Comparison of ENCODE assay signal across 16 cellular contexts in the genomic region with DNA sequence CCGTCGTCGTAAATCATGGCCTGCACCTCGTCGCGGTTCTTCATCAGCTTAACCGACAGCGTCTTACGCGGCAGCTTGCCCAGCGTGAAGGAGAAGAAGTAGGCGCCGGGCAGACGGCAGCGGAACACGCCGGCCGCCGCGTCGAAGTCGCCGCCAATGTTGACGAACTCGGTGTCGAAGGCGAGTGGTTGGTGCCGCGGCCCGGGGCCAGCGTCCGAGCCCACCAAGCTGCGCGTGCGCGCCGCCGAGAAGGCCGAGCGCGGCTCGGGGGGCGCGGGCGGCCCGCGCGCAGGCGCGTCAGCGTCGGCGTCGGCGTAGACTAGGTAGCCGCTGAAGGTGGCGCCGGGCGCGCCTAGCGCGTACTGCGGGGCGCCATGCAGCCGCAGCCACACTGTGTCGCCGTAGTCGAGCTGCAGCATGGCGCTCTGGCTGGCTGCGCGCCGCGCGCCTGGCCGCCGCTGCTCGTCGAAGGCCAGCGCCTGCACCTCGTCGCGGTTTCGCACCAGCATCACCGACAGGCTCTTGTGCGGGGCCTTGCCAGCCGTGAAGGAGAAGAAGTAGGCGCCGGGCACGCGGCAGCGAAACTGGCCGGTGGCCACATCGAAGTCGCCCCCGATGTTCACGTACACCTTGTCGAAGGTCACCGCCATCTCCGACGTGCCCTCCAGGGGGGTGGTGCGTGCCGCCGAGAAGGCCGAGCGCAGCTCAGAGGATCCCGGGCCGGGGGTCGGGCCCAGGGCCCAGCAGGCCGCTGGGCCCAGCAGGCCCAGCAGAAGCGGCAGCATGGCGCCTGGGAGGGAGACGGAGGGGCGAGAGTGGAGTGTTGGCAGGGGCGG. TPM values are rescaled to one million over a fixed set of nuclear protein-coding genes. Genes with fewer than 3 reads are reported as not detected.
DNase-seq lines count a peak whose midpoint lies in the region; ATAC-seq and TF ChIP-seq lines count a peak whose summit lies in the region.
"Had no signal": no experiment of that assay in that cellular context is flagged by ENCODE, and none has a peak within 500 bp of the region (broad histone marks: within the 10 kb centered on the region; RNA-seq: fewer than 3 reads in every experiment).

No MANE protein-coding gene starts in this region.

- TF ChIP-seq POLR2A in gastrocnemius medialis (IDR thresholded peaks at IDR 0.05), result no peak

- H3K79me2 ChIP-seq in GM23338 (replicated peaks; ENCODE audit: insufficient read depth), result no peaks in the 10 kb centered on the region

- no peak overlapping the region for H3K27ac Mint-ChIP-seq in GM23338
- H3K27ac Mint-ChIP-seq: immature natural killer cell had no signal

- no peaks in the 10 kb centered on the region for H3K9me3 Mint-ChIP-seq in GM23338
- H3K9me3 Mint-ChIP-seq: immature natural killer cell, nephron progenitor cell had no signal

- H3K4me2 ChIP-seq in GM23338, result peak overlapping the region; percentile 77

- peak overlapping the region; percentile 59; the same call in 2 of the 3 replicates for H3K4me3 Mint-ChIP-seq in GM23338
- H3K4me3 Mint-ChIP-seq: immature natural killer cell had no signal

- DNase-seq in GM23338 (ENCODE audit: low spot score), result peak; percentile 89
- no peak for DNase-seq in choroid plexus epithelial cell (ENCODE audit: low read depth)
- DNase-seq in iris pigment epithelial cell (ENCODE audit: low read depth), result peak; percentile 20
- no peak for DNase-seq in gastrocnemius medialis
- DNase-seq in HPDE6-E6E7 (ENCODE audit: extremely low spot score), result no peak
- no peak for DNase-seq in activated CD4-positive, alpha-beta T cell treated with anti-CD3 and anti-CD28 coated beads, Interleukin-2, amount 50 U/mL, for 4 hours
- DNase-seq in NCI-H82 (lab: John Stamatoyannopoulos, UW), result no peak
- no peak for DNase-seq in stimulated activated CD4-positive, alpha-beta T cell treated with anti-CD3 and anti-CD28 coated beads, Interleukin-12 subunit alpha, Interleukin-12 subunit beta, amount 100 ng/mL, for 4 hours
- DNase-seq: activated CD4-positive, alpha-beta T cell treated with anti-CD3 and anti-CD28 coated beads for 48 hours; anterior cingulate cortex; DND-41; immature natural killer cell; NCI-H1105 treated with DMSO at 0.1 percent for 48 hours; nephron progenitor cell had no signal

- H3K36me3 Mint-ChIP-seq in GM23338 (ENCODE audit: low read depth), result peaks cover 2% of the 10 kb centered on the region; the same call in 2 of the 3 replicates
- H3K36me3 Mint-ChIP-seq: immature natural killer cell had no signal

- H3K36me3 ChIP-seq in GM23338 (ENCODE audit: insufficient read depth) (no peaks in the 10 kb centered on the region), gastrocnemius medialis (peaks cover 0 to under 1% of the 10 kb centered on the region in 2 donors)

- H3K27ac ChIP-seq in GM23338 (ENCODE audit: low read depth) (no peak overlapping the region), gastrocnemius medialis (no peak overlapping the region)
- H3K27ac ChIP-seq: epithelial cell of prostate had no signal

- no peak for TF ChIP-seq CTCF in GM23338 (conservative IDR thresholded peaks at IDR 0.05; ENCODE audit: low read depth in 2 of 2)
- TF ChIP-seq CTCF in choroid plexus epithelial cell (conservative IDR thresholded peaks at IDR 0.05; ENCODE audit: low read depth, low read length), result no peak
- no peak for TF ChIP-seq CTCF in gastrocnemius medialis (IDR thresholded peaks at IDR 0.05 in 4 of 5, conservative IDR thresholded peaks at IDR 0.05 in 1 of 5)

- H3K4me1 Mint-ChIP-seq in GM23338, result peaks cover 21% of the 10 kb centered on the region

- in situ Hi-C loops in gastrocnemius medialis (cut with MboI; ENCODE audit: low sequenced_read_pairs in 4 of 4), result no loop called here

- H3K27me3 ChIP-seq in GM23338 (ENCODE audit: insufficient read depth), result peaks cover 60% of the 10 kb centered on the region
- H3K27me3 ChIP-seq in gastrocnemius medialis, result peaks cover 29 to 55% (median 47%) of the 10 kb centered on the region in 3 donors

- H3K9me2 ChIP-seq in GM23338 (ENCODE audit: insufficient read depth), result 0 out of 2 replicates have a peak, but pooled peaks cover 6% of the 10 kb centered on the region

- H3K4me3 ChIP-seq in GM23338, result peak overlapping the region; percentile 53
- peak overlapping the region; percentile 46 for H3K4me3 ChIP-seq in choroid plexus epithelial cell (ENCODE audit: low read depth, low read length)
- H3K4me3 ChIP-seq in gastrocnemius medialis, result peak overlapping the region in 3 of 4 donors; percentile 21 to 41 (median 35)

- H2AFZ ChIP-seq in GM23338, result peak overlapping the region; percentile 94; the same call in 1 of the 2 replicates

- peaks cover 5% of the 10 kb centered on the region; the same call in 1 of the 2 replicates for H4K20me1 ChIP-seq in GM23338 (replicated peaks; ENCODE audit: insufficient read depth)

- H3K9me3 ChIP-seq in gastrocnemius medialis, result no peaks in the 10 kb centered on the region

- intact Hi-C loops in gastrocnemius medialis (cut with DNase I; ENCODE audit: low total_unique reads), result no loop called here

- H3F3A ChIP-seq in GM23338 (replicated peaks; ENCODE audit: low read depth), result no peaks in the 10 kb centered on the region

- ATAC-seq in GM23338 (peak; percentile 65), gastrocnemius medialis (no peak)

- H3K4me1 ChIP-seq in GM23338 (ENCODE audit: insufficient read depth) (peaks cover 23% of the 10 kb centered on the region), gastrocnemius medialis (peaks cover 4 to 9% of the 10 kb centered on the region in 2 donors)

- peaks cover 55% of the 10 kb centered on the region for H3K27me3 Mint-ChIP-seq in GM23338 (ENCODE audit: insufficient read depth, low read depth, poor library complexity)

TF ChIP-seq in GM23338, 12 proteins besides CTCF, POLR2A, EP300 and RAD21 (continues in another document):
- TF ChIP-seq JUNB (IDR thresholded peaks at IDR 0.05; ENCODE audit: unreplicated experiment) (no peak), ZNF114 (CRISPR knock-in tag; IDR thresholded peaks at IDR 0.05) (no peak), CREB1 (CRISPR knock-in tag; IDR thresholded peaks at IDR 0.05; ENCODE audit: low read depth) (peak; percentile 41; the same call in 1 of the 2 replicates), NANOG (IDR thresholded peaks at IDR 0.05; ENCODE audit: borderline replicate concordance) (no peak), POLR2AphosphoS5 (IDR thresholded peaks at IDR 0.05; ENCODE audit: low read depth) (peak; percentile 57), EZH2phosphoT487 (IDR thresholded peaks at IDR 0.05; ENCODE audit: unreplicated experiment) (no peak), EZH2 (IDR thresholded peaks at IDR 0.05; ENCODE audit: low read depth, unreplicated experiment) (no peak), STAT1 (IDR thresholded peaks at IDR 0.05; ENCODE audit: unreplicated experiment) (no peak)
- TF ChIP-seq, protein P1, sequence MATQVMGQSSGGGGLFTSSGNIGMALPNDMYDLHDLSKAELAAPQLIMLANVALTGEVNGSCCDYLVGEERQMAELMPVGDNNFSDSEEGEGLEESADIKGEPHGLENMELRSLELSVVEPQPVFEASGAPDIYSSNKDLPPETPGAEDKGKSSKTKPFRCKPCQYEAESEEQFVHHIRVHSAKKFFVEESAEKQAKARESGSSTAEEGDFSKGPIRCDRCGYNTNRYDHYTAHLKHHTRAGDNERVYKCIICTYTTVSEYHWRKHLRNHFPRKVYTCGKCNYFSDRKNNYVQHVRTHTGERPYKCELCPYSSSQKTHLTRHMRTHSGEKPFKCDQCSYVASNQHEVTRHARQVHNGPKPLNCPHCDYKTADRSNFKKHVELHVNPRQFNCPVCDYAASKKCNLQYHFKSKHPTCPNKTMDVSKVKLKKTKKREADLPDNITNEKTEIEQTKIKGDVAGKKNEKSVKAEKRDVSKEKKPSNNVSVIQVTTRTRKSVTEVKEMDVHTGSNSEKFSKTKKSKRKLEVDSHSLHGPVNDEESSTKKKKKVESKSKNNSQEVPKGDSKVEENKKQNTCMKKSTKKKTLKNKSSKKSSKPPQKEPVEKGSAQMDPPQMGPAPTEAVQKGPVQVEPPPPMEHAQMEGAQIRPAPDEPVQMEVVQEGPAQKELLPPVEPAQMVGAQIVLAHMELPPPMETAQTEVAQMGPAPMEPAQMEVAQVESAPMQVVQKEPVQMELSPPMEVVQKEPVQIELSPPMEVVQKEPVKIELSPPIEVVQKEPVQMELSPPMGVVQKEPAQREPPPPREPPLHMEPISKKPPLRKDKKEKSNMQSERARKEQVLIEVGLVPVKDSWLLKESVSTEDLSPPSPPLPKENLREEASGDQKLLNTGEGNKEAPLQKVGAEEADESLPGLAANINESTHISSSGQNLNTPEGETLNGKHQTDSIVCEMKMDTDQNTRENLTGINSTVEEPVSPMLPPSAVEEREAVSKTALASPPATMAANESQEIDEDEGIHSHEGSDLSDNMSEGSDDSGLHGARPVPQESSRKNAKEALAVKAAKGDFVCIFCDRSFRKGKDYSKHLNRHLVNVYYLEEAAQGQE (IDR thresholded peaks at IDR 0.05; ENCODE audit: unreplicated experiment), result no peak
- TF ChIP-seq, protein P2, sequence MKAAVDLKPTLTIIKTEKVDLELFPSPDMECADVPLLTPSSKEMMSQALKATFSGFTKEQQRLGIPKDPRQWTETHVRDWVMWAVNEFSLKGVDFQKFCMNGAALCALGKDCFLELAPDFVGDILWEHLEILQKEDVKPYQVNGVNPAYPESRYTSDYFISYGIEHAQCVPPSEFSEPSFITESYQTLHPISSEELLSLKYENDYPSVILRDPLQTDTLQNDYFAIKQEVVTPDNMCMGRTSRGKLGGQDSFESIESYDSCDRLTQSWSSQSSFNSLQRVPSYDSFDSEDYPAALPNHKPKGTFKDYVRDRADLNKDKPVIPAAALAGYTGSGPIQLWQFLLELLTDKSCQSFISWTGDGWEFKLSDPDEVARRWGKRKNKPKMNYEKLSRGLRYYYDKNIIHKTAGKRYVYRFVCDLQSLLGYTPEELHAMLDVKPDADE (IDR thresholded peaks at IDR 0.05), result no peak

RNA-seq across cellular contexts. Expression of gene FAM180B, which starts 3.8 kb away (rescaled TPM):
- not detected in 2 replicates for total RNA-seq in GM23338 (2014; rRNA removed; shearing (Covaris generic))
- polyA plus RNA-seq in GM23338 (2016; fragmentation: Nextera tagmentation; extraction: Ambion mirVana), result not detected in 2 replicates
- not detected for total RNA-seq in gastrocnemius medialis
- total RNA-seq: T-helper 1 cell treated with Interleukin-12 subunit alpha and Interleukin-12 subunit beta and Interleukin-4 antibody, amounts not matched to agents 30 ng/mL and 1 ng/mL, for 36 hours had no signal
- polyA plus RNA-seq: immature natural killer cell had no signal

RNA-seq across cellular contexts. Expression of gene C1QTNF4, which starts 4.0 kb away (rescaled TPM):
- 6.6 TPM in 2 replicates for total RNA-seq in GM23338 (2014; rRNA removed; shearing (Covaris generic))
- polyA plus RNA-seq in GM23338 (2016; fragmentation: Nextera tagmentation; extraction: Ambion mirVana), result 5.2 and 5.7 TPM in 2 replicates
- total RNA-seq in gastrocnemius medialis, result under 1 TPM in 3 of 4 donors, not detected in 1; 0.62 to 0.71 (median 0.71) TPM

RNA-seq across cellular contexts. Expression of gene NDUFS3, which starts 11.4 kb away (rescaled TPM):
- 99.5 and 108 TPM in 2 replicates for total RNA-seq in GM23338 (2014; rRNA removed; shearing (Covaris generic))
- polyA plus RNA-seq in GM23338 (2016; fragmentation: Nextera tagmentation; extraction: Ambion mirVana), result 168 and 185 TPM in 2 replicates
- 100 to 1,000 TPM; 143 to 240 (median 194) TPM for total RNA-seq in gastrocnemius medialis

RNA-seq across cellular contexts. Expression of gene KBTBD4, which starts 11.5 kb away (rescaled TPM):
- total RNA-seq in GM23338 (2014; rRNA removed; shearing (Covaris generic)), result 16.6 and 17.2 TPM in 2 replicates
- polyA plus RNA-seq in GM23338 (2016; fragmentation: Nextera tagmentation; extraction: Ambion mirVana), result 4.1 and 5.8 TPM in 2 replicates
- 10 to 100 TPM; 25.0 to 35.6 (median 30.4) TPM for total RNA-seq in gastrocnemius medialis

RNA-seq across cellular contexts. Expression of gene PTPMT1, which starts 24.8 kb away (rescaled TPM):
- total RNA-seq in GM23338 (2014; rRNA removed; shearing (Covaris generic)), result 87.0 and 109 TPM in 2 replicates
- 106 and 109 TPM in 2 replicates for polyA plus RNA-seq in GM23338 (2016; fragmentation: Nextera tagmentation; extraction: Ambion mirVana)
- 10 to 100 TPM; 58.2 to 87.9 (median 79.8) TPM for total RNA-seq in gastrocnemius medialis

Comparison
In these comparisons a context has a peak if more than half of its experiments do, and no peak if none do; other contexts are left out.
1. DNase-seq: peak in GM23338 (single experiment) and iris pigment epithelial cell (single experiment); none in choroid plexus epithelial cell (single experiment), gastrocnemius medialis (0 of 2), HPDE6-E6E7 (single experiment), activated CD4-positive, alpha-beta T cell treated with anti-CD3 and anti-CD28 coated beads, Interleukin-2, amount 50 U/mL, for 4 hours (0 of 2), NCI-H82 (single experiment) and stimulated activated CD4-positive, alpha-beta T cell treated with anti-CD3 and anti-CD28 coated beads, Interleukin-12 subunit alpha, Interleukin-12 subunit beta, amount 100 ng/mL, for 4 hours (single experiment).
2. Peak in every context shown above with its lines, with median percentiles within 50 percentile points of each other: H3K4me3 ChIP-seq.